Comparison of ENCODE assay signal across 8 cellular contexts in the genomic region with DNA sequence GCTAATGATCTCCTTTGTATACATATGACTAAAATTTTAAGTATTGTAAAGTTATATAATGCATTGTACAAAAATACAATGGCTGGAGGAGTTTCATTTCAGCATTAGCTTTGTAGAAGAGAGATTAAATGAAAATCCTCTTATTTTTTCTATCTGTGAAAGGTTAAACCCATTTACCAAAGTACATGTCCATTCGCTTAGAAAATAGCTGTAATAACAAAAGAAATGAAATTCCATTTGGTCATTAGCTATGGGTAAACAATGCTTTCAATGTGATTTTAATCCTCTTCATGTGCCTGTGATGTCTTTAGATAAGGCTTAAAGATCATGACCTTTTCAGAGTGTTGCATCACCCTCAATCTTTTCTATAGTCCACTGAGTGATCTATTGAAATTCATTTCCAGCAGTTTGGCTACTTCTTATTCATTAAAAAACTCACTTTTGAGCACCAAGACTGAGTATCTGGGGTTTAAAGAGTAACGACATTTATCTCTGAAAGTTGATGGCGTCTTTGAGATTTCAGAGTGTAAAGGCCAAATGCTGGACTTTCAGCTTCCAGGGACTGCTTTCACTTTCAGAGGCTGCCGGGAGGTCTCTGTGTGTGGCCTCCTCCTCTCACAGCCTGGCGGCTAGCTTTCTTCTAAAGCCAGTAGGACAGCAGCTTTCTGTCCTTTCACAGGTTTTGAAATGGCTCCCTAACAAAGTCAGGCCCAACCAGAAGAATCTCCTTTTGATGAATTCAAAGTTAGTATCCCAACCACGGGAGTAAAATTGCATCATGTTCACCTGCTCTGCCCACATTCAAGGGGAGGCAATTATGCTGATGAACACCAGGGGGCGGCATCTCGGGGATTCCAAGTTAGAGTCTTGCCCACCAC.
A peak's percentile ranks its signal among the peaks of the same experiment; 100 is the strongest.
DNase-seq lines count a peak whose midpoint lies in the region; ATAC-seq and TF ChIP-seq lines count a peak whose summit lies in the region.

No MANE protein-coding gene starts in this region.

- H3K4me1 ChIP-seq in transverse colon = no peaks in the 10 kb centered on the region

- peak; percentile 48 for ATAC-seq in GM19463 (IDR thresholded peaks at IDR 0.05; ENCODE audit: unreplicated experiment)

- WGBS in transverse colon (ENCODE audit: low coverage in 1 of 2), 2 donors = 48 to 81% methylated on average over 5 to 8 of the region's 8 CpGs

- peak; percentile 43 for DNase-seq in CMK (ENCODE audit: low read depth)
- peak; percentile 71 for DNase-seq in NCI-H748 (lab: John Stamatoyannopoulos, UW; ENCODE audit: unreplicated experiment)
- no peak for DNase-seq in fibroblast of mammary gland (ENCODE audit: low read depth)
- peak; percentile 20 for DNase-seq in transverse colon
- no peak for DNase-seq in activated CD8-positive, alpha-beta memory T cell treated with anti-CD3 and anti-CD28 coated beads, Interleukin-2, amount 50 U/mL, for 4 hours
- DNase-seq in kidney glomerular epithelial cell (lab: John Stamatoyannopoulos, UW) = no peak
- no peak for DNase-seq in NCI-H345 (lab: John Stamatoyannopoulos, UW)

- no peaks in the 10 kb centered on the region for H3K36me3 ChIP-seq in transverse colon

- no peak for TF ChIP-seq EP300 in transverse colon (IDR thresholded peaks at IDR 0.05; ENCODE audit: low read depth)

- H3K27me3 ChIP-seq in transverse colon = no peaks in the 10 kb centered on the region

- no peak overlapping the region for H3K27ac ChIP-seq in transverse colon

- in situ Hi-C loops in transverse colon (cut with MboI; ENCODE audit: low pct_ligation_motif_present in 1 of 4, low pct_unique_long_range_greater_than_20kb in 1 of 4, low sequenced_read_pairs in 3 of 4) = no loop called here

- TF ChIP-seq CTCF in fibroblast of mammary gland (conservative IDR thresholded peaks at IDR 0.05; ENCODE audit: control insufficient read depth, insufficient read depth, low read depth, low read length) (peak; percentile 8), transverse colon (IDR thresholded peaks at IDR 0.05) (peak in 3 of 5 experiments; percentile 20 to 31 (median 25))

- intact Hi-C loops in transverse colon (cut with DNase I; ENCODE audit: low total_unique reads) = no loop called here

- no peaks in the 10 kb centered on the region for H3K9me3 ChIP-seq in transverse colon

- H3K4me3 ChIP-seq in fibroblast of mammary gland (ENCODE audit: control insufficient read depth, low read depth, low read length) (no peak overlapping the region), transverse colon (peak overlapping the region in 1 of 4 donors; percentile 22)

- no peak for TF ChIP-seq POLR2A in transverse colon (IDR thresholded peaks at IDR 0.05)

Comparison
In these comparisons a context has a peak if more than half of its experiments do, and no peak if none do; other contexts are left out.
1. DNase-seq: peak in CMK (single experiment), NCI-H748 (single experiment) and transverse colon (single experiment); none in fibroblast of mammary gland (single experiment), activated CD8-positive, alpha-beta memory T cell treated with anti-CD3 and anti-CD28 coated beads, Interleukin-2, amount 50 U/mL, for 4 hours (single experiment), kidney glomerular epithelial cell (single experiment) and NCI-H345 (single experiment).